ENCODE assay signal across 8 cellular contexts in genomic region chr19:3968556-3969434, GRCh38. TPM values are rescaled to one million over a fixed set of nuclear protein-coding genes. Genes with fewer than 3 reads are reported as not detected.
DNase-seq lines count a peak whose midpoint lies in the region; ATAC-seq, FAIRE-seq and TF ChIP-seq lines count a peak whose summit lies in the region.

No MANE protein-coding gene starts in this region.

- H2AFZ ChIP-seq in astrocyte (ENCODE audit: low read depth, low read length) = no peak overlapping the region

- FAIRE-seq in astrocyte (lab: Jason Lieb, UNC) = peak; percentile 86

- H3K4me3 ChIP-seq in astrocyte (ENCODE audit: insufficient read depth, low read depth, low read length) = peak overlapping the region; percentile 87
- H3K4me3 ChIP-seq in right cardiac atrium (ENCODE audit: low read length) = no peak overlapping the region

- peak; percentile 89 for ATAC-seq in right cardiac atrium
- no peak for ATAC-seq in GM18861 (IDR thresholded peaks at IDR 0.05; ENCODE audit: unreplicated experiment)
- no peak for ATAC-seq in HG03045 (IDR thresholded peaks at IDR 0.05; ENCODE audit: unreplicated experiment)

- peaks cover 15% of the 10 kb centered on the region for H3K36me3 Mint-ChIP-seq in astrocyte (ENCODE audit: low read depth, unreplicated experiment)

- H3K4me1 ChIP-seq in astrocyte (ENCODE audit: insufficient read depth, low read length) (peaks cover 29% of the 10 kb centered on the region), right cardiac atrium (ENCODE audit: control insufficient read depth, insufficient read depth, low read length) (peaks cover 10% of the 10 kb centered on the region)

- peaks cover 24% of the 10 kb centered on the region for H3K36me3 ChIP-seq in astrocyte (ENCODE audit: insufficient read depth, low read length)

- H3K4me1 Mint-ChIP-seq in astrocyte (ENCODE audit: low read depth, unreplicated experiment) = peaks cover 25% of the 10 kb centered on the region

- peak overlapping the region; percentile 96 for H3K4me3 Mint-ChIP-seq in astrocyte (ENCODE audit: unreplicated experiment)

- no peaks in the 10 kb centered on the region for H3K9me3 Mint-ChIP-seq in astrocyte (ENCODE audit: unreplicated experiment)

- H3K27ac Mint-ChIP-seq in astrocyte (ENCODE audit: unreplicated experiment) = peak overlapping the region; percentile 97

- peak overlapping the region; percentile 100 for H3K9ac ChIP-seq in astrocyte (ENCODE audit: low read length)

- TF ChIP-seq CTCF in astrocyte (IDR thresholded peaks at IDR 0.05; ENCODE audit: insufficient read depth, low read depth, low read length) = no peak

- WGBS in right cardiac atrium = 12% methylated on average over 9 of the region's 9 CpGs

- H4K20me1 ChIP-seq in astrocyte (ENCODE audit: insufficient read depth, low read length) = peaks cover 79% of the 10 kb centered on the region

- peak; percentile 45 for DNase-seq in DMS153 (lab: John Stamatoyannopoulos, UW)
- DNase-seq in LoVo (ENCODE audit: low spot score) = peak; percentile 66
- peak; percentile 99 for DNase-seq in astrocyte (ENCODE audit: low read depth)
- peak; percentile 92 to 96 (median 95) for DNase-seq in right cardiac atrium
- DNase-seq in pulmonary artery endothelial cell (ENCODE audit: low read depth, low spot score) = peak; percentile 100
- no peak for DNase-seq in COR-L47 (lab: John Stamatoyannopoulos, UW)

- peak overlapping the region; percentile 99 for H3K4me2 ChIP-seq in astrocyte (ENCODE audit: low read length)

- H3K79me2 ChIP-seq in astrocyte (ENCODE audit: insufficient read depth, low read length) = peaks cover 60% of the 10 kb centered on the region

- intact Hi-C loops in right cardiac atrium (cut with DNase I) = no loop called here

- H3K27me3 ChIP-seq in astrocyte (ENCODE audit: insufficient read depth, low read length) = no peaks in the 10 kb centered on the region
- no peaks in the 10 kb centered on the region for H3K27me3 ChIP-seq in right cardiac atrium (ENCODE audit: control insufficient read depth, insufficient read depth)

- H3K27ac ChIP-seq in astrocyte (ENCODE audit: low read depth, low read length) (peak overlapping the region; percentile 93), right cardiac atrium (ENCODE audit: low read length) (peak overlapping the region; percentile 92)

- H3K9me3 ChIP-seq in astrocyte (ENCODE audit: insufficient read depth, low read depth, low read length) (no peaks in the 10 kb centered on the region), right cardiac atrium (ENCODE audit: control insufficient read depth, low read length) (no peaks in the 10 kb centered on the region)

- no peaks in the 10 kb centered on the region for H3K27me3 Mint-ChIP-seq in astrocyte (ENCODE audit: low read depth, unreplicated experiment)

RNA-seq across cellular contexts. Expression of gene DAPK3, which starts 2.1 kb away (rescaled TPM):
- 242 and 264 TPM in 2 replicates for total RNA-seq in astrocyte
- 100 to 1,000 TPM in 2 of 4 donors, 10 to 100 TPM in 2; 67.8 to 121 (median 93.4) TPM for total RNA-seq in right cardiac atrium
- 122 TPM for polyA plus RNA-seq in right cardiac atrium
- 165 and 166 TPM in 2 replicates for total RNA-seq in pulmonary artery endothelial cell

RNA-seq across cellular contexts. Expression of gene EEF2, which starts 16.5 kb away (rescaled TPM):
- total RNA-seq in astrocyte (2,578 and 2,739 TPM in 2 replicates), right cardiac atrium (1,000 to 10,000 TPM; 2,000 to 2,630 (median 2,240) TPM), pulmonary artery endothelial cell (2,342 and 4,009 TPM in 2 replicates)
- 1,037 TPM for polyA plus RNA-seq in right cardiac atrium

RNA-seq across cellular contexts. Expression of gene NMRK2, which starts 35.9 kb away (rescaled TPM):
- 0.73 TPM in 1 of 2 replicates, not detected in the other for total RNA-seq in astrocyte
- total RNA-seq in right cardiac atrium = 1,000 to 10,000 TPM; 1,114 to 1,487 (median 1,236) TPM
- 1,838 TPM for polyA plus RNA-seq in right cardiac atrium
- total RNA-seq in pulmonary artery endothelial cell = not detected in 2 replicates

RNA-seq across cellular contexts. Expression of gene PIAS4, which starts 38.7 kb away (rescaled TPM):
- total RNA-seq in astrocyte (26.0 and 26.4 TPM in 2 replicates), right cardiac atrium (10 to 100 TPM; 11.9 to 13.1 (median 12.5) TPM), pulmonary artery endothelial cell (26.5 and 49.2 TPM in 2 replicates)
- polyA plus RNA-seq in right cardiac atrium = 9.6 TPM

Comparison
In these comparisons a context has a peak if more than half of its experiments do, and no peak if none do; other contexts are left out.
1. ATAC-seq: peak in right cardiac atrium (2 of 2); none in GM18861 (single experiment) and HG03045 (single experiment).
2. RNA of gene NMRK2, which starts 35.9 kb away (total RNA-seq): 1,114 to 1,487 TPM in right cardiac atrium; 0.73 TPM in astrocyte and not detected in pulmonary artery endothelial cell; every median in the first group is over 100 times any median in the second.